ENCODE assay signal across 1 cellular context in genomic region chr6:133245033-133245903, GRCh38.
TF ChIP-seq lines count a peak whose summit lies in the region.

No MANE protein-coding gene starts in this region.

TF ChIP-seq in HEK293, 187 proteins besides CTCF, POLR2A, EP300 and RAD21 (continued from another document):
- TF ChIP-seq ZNF518A (tag by site-specific recombination; conservative IDR thresholded peaks at IDR 0.05; ENCODE audit: low read depth) (no peak), ZNF16 (tag by site-specific recombination; IDR thresholded peaks at IDR 0.05; ENCODE audit: low read depth) (no peak), ZNF768 (tag by site-specific recombination; IDR thresholded peaks at IDR 0.05) (no peak), ZNF391 (tag by site-specific recombination; IDR thresholded peaks at IDR 0.05; ENCODE audit: borderline replicate concordance, low read depth) (peak; percentile 73; the same call in 1 of the 2 replicates), TCF7L2 (IDR thresholded peaks at IDR 0.05; ENCODE audit: borderline replicate concordance, low read depth, low read length) (no peak), SCRT2 (tag by site-specific recombination; IDR thresholded peaks at IDR 0.05) (no peak), WT1 (tag by site-specific recombination; IDR thresholded peaks at IDR 0.05) (0 out of 2 replicates have a peak, but pooled peaks have one; percentile 44), YY2 (tag by site-specific recombination; IDR thresholded peaks at IDR 0.05) (no peak), KLF10 (tag by site-specific recombination; IDR thresholded peaks at IDR 0.05) (peak; percentile 60), ZSCAN5A (tag by site-specific recombination; IDR thresholded peaks at IDR 0.05) (no peak), ZNF677 (tag by site-specific recombination; IDR thresholded peaks at IDR 0.05) (no peak), ZNF514 (tag by site-specific recombination; IDR thresholded peaks at IDR 0.05) (no peak), ZNF114 (tag by site-specific recombination; IDR thresholded peaks at IDR 0.05) (no peak), ZNF645 (tag by site-specific recombination; IDR thresholded peaks at IDR 0.05) (no peak), ZNF501 (tag by site-specific recombination; IDR thresholded peaks at IDR 0.05) (no peak), ZNF202 (tag by site-specific recombination; IDR thresholded peaks at IDR 0.05; ENCODE audit: borderline replicate concordance) (no peak)
- TF ChIP-seq, protein P1, sequence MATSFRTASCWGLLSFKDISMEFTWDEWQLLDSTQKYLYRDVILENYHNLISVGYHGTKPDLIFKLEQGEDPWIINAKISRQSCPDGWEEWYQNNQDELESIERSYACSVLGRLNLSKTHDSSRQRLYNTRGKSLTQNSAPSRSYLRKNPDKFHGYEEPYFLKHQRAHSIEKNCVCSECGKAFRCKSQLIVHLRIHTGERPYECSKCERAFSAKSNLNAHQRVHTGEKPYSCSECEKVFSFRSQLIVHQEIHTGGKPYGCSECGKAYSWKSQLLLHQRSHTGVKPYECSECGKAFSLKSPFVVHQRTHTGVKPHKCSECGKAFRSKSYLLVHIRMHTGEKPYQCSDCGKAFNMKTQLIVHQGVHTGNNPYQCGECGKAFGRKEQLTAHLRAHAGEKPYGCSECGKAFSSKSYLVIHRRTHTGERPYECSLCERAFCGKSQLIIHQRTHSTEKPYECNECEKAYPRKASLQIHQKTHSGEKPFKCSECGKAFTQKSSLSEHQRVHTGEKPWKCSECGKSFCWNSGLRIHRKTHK (tag by site-specific recombination; IDR thresholded peaks at IDR 0.05) = no peak
- TF ChIP-seq, protein P2, sequence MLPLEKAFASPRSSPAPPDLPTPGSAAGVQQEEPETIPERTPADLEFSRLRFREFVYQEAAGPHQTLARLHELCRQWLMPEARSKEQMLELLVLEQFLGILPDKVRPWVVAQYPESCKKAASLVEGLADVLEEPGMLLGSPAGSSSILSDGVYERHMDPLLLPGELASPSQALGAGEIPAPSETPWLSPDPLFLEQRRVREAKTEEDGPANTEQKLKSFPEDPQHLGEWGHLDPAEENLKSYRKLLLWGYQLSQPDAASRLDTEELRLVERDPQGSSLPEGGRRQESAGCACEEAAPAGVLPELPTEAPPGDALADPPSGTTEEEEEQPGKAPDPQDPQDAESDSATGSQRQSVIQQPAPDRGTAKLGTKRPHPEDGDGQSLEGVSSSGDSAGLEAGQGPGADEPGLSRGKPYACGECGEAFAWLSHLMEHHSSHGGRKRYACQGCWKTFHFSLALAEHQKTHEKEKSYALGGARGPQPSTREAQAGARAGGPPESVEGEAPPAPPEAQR (tag by site-specific recombination; IDR thresholded peaks at IDR 0.05) = no peak
